8 cellular contexts compared by ENCODE assay signal in genomic region chr3:143001369-143002082, GRCh38. TPM values are rescaled to one million over a fixed set of nuclear protein-coding genes. Genes with fewer than 3 reads are reported as not detected.
DNase-seq lines count a peak whose midpoint lies in the region; ATAC-seq and TF ChIP-seq lines count a peak whose summit lies in the region.

U2SURP (plus strand) TSS chr3:143001570; CDS start chr3:143001629, 59 bp downstream.

- H3K4me1 ChIP-seq in BE2C (no peaks in the 10 kb centered on the region), colonic mucosa (no peaks in the 10 kb centered on the region)

- H3K36me3 ChIP-seq in BE2C (no peaks in the 10 kb centered on the region), colonic mucosa (no peaks in the 10 kb centered on the region)

- TF ChIP-seq CTCF in BE2C (IDR thresholded peaks at IDR 0.05; ENCODE audit: low read depth, low read length) = no peak
- no peak for TF ChIP-seq CTCF in colonic mucosa (IDR thresholded peaks at IDR 0.05)

- H3K27ac ChIP-seq in colonic mucosa (peak within 1 kb of the TSS; percentile 78), layer of hippocampus (ENCODE audit: low read depth, low read length) (peak within 1 kb of the TSS; percentile 87)

- H3K9ac ChIP-seq in colonic mucosa (ENCODE audit: low read depth in 2 of 2, low read length in 2 of 2) = peak within 1 kb of the TSS; percentile 73 to 88

- H3K27me3 ChIP-seq in BE2C (no peaks in the 10 kb centered on the region), colonic mucosa (no peaks in the 10 kb centered on the region), layer of hippocampus (ENCODE audit: control insufficient read depth, insufficient read depth, low read length) (no peaks in the 10 kb centered on the region)

- DNase-seq in BE2C = peak; percentile 97
- peak; percentile 77 for DNase-seq in GM19240 (ENCODE audit: insufficient read length, low spot score)
- DNase-seq in NCI-H526 (lab: John Stamatoyannopoulos, UW) = peak; percentile 97 to 98
- peak; percentile 94 for DNase-seq in activated CD4-positive, alpha-beta T cell treated with anti-CD3 and anti-CD28 coated beads for 48 hours
- DNase-seq in colonic mucosa = peak; percentile 97
- peak; percentile 74 to 83 for DNase-seq in stimulated activated CD4-positive, alpha-beta T cell treated with anti-CD3 and anti-CD28 coated beads, Interleukin-1b, Interleukin-23, amount 100 ng/mL, for 4 hours (ENCODE audit: low read depth in 2 of 2)

- H3K4me3 ChIP-seq in BE2C (ENCODE audit: low read depth, low read length) (peak within 1 kb of the TSS; percentile 98), colonic mucosa (peak within 1 kb of the TSS; percentile 65)

- intact Hi-C loops in colonic mucosa (cut with DNase I) = no loop called here

- H3K9me3 ChIP-seq in BE2C (no peaks in the 10 kb centered on the region), colonic mucosa (no peaks in the 10 kb centered on the region)

- peak; percentile 79 for ATAC-seq in HG03460 (IDR thresholded peaks at IDR 0.05; ENCODE audit: unreplicated experiment)

RNA-seq across cellular contexts. Expression of gene U2SURP, which starts in this region (rescaled TPM):
- 58.6 TPM for polyA plus RNA-seq in BE2C (2012; ENCODE audit: insufficient read depth, insufficient read length, low read depth)
- 10 to 100 TPM; 59.4 to 70.2 TPM for total RNA-seq in colonic mucosa

Comparison
In these comparisons a context has a peak if more than half of its experiments do, and no peak if none do; other contexts are left out.
1. Peak in every context shown above with its lines: DNase-seq, ATAC-seq, H3K4me3 ChIP-seq and H3K27ac ChIP-seq.